ENCODE assay signal across 8 cellular contexts in the genomic region with DNA sequence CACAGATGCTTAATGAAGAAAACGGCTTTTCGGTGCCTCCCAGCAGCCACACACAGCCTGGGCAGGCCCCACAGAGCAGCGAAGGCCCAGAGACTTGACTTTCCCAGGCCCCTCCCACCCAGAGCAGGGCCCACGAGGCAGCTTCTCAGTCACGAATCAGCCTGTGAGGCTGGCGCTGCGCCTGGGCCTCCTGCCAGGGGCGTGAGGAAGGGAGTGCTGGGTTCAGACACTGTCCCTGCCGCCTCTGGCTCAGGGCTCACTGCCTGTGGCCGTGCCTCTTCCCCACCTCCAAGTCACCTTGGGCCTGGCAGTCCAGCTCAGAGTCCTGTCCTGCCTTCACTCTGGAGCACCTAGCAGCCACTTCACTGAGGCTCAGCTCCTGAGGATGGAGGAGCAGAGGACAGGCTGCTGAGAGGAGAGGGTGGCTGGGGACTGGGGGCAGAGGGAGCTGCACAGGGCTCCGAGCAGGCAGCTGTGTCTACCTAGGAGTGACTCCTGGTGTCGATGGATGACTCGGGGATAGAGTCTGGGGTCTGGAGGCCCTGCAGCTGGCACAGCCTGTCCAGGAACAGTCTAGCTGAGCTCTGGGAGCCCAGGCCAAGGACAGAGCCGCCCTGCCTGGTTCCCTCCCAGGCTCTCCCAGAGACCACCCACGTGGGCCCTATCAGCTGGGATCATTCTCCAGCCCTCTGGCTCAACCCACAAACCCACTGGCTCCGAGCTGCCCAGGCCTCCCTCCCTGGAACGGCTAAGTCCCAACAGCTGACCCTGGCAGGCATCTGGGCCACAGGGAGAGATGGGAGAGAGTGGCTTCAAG. TPM values are rescaled to one million over a fixed set of nuclear protein-coding genes. Genes with fewer than 3 reads are reported as not detected.
A peak's percentile ranks its signal among the peaks of the same experiment; 100 is the strongest.
DNase-seq lines count a peak whose midpoint lies in the region; ATAC-seq and FAIRE-seq lines count a peak whose summit lies in the region.

No MANE protein-coding gene starts in this region.

- DNase-seq in NCI-H2081 (lab: John Stamatoyannopoulos, UW) (peak; percentile 21 to 31), NCI-H2081 treated with DMSO at 0.1 percent for 48 hours (lab: John Stamatoyannopoulos, UW) (no peak), RCC 7860 (ENCODE audit: low spot score) (peak; percentile 88), dermis blood vessel endothelial cell (peak; percentile 90), lung microvascular endothelial cell (ENCODE audit: low read depth in 2 of 2) (peak; percentile 88 to 94), substantia nigra (lab: John Stamatoyannopoulos, UW) (peak in 28 of 49 donors; percentile 4 to 82 (median 37))

- FAIRE-seq in RCC 7860 (lab: Jason Lieb, UNC) = peak; percentile 69

- ATAC-seq in HG03442 (IDR thresholded peaks at IDR 0.05; ENCODE audit: unreplicated experiment) (no peak), GM18909 (IDR thresholded peaks at IDR 0.05; ENCODE audit: poor library complexity, unreplicated experiment) (no peak)

- no peak overlapping the region for H3K27ac ChIP-seq in substantia nigra (ENCODE audit: low read depth, low read length, poor library complexity, severe bottlenecking)

RNA-seq across cellular contexts. Expression of a gene that starts 36.4 kb away (rescaled TPM):
- 58.4 and 59.1 TPM in 2 replicates for total RNA-seq in dermis blood vessel endothelial cell
- total RNA-seq in lung microvascular endothelial cell = 19.0 and 54.8 TPM in 2 replicates
